In genomic region chr1:183841950-183842816, GRCh38 we compare ENCODE assay signal across 2 cellular contexts.
TF ChIP-seq lines count a peak whose summit lies in the region.

No MANE protein-coding gene starts in this region.

TF ChIP-seq in SK-N-SH, 30 proteins besides CTCF, POLR2A, EP300 and RAD21 (continued from another document and continues in another):
- TF ChIP-seq MEF2A (IDR thresholded peaks at IDR 0.05; ENCODE audit: borderline replicate concordance, low read depth): no peak
- TF ChIP-seq YY1 (IDR thresholded peaks at IDR 0.05; ENCODE audit: low read depth): no peak
- no peak for TF ChIP-seq SMC3 (IDR thresholded peaks at IDR 0.05; ENCODE audit: low read depth, low read length)
- no peak for TF ChIP-seq RFX5 (IDR thresholded peaks at IDR 0.05; ENCODE audit: low read length)
- TF ChIP-seq FOXM1 (IDR thresholded peaks at IDR 0.05; ENCODE audit: low read depth): 0 out of 2 replicates have a peak, but pooled peaks have one; percentile 75
- no peak for TF ChIP-seq USF2 (IDR thresholded peaks at IDR 0.05; ENCODE audit: borderline replicate concordance, low read depth, low read length)
- peak; percentile 94 for TF ChIP-seq PBX3 (IDR thresholded peaks at IDR 0.05)
- peak; percentile 100 for TF ChIP-seq TCF12 (IDR thresholded peaks at IDR 0.05)
- peak; percentile 72; the same call in 1 of the 2 replicates for TF ChIP-seq MXI1 (IDR thresholded peaks at IDR 0.05; ENCODE audit: low read depth, low read length)
- peak; percentile 91; the same call in 1 of the 2 replicates for TF ChIP-seq POLR2AphosphoS5 (IDR thresholded peaks at IDR 0.05; ENCODE audit: low read depth, low read length)
- peak; percentile 87 for TF ChIP-seq NFIC (IDR thresholded peaks at IDR 0.05; ENCODE audit: borderline replicate concordance)
- TF ChIP-seq REST (IDR thresholded peaks at IDR 0.05; ENCODE audit: low read depth, low read length): 0 out of 2 replicates have a peak, but pooled peaks have one; percentile 27
- TF ChIP-seq GABPA (IDR thresholded peaks at IDR 0.05; ENCODE audit: low read depth): no peak
- TF ChIP-seq CHD2 (IDR thresholded peaks at IDR 0.05; ENCODE audit: low read length, partially characterized antibody): peak; percentile 57
- no peak for TF ChIP-seq IRF3 (IDR thresholded peaks at IDR 0.05; ENCODE audit: low read depth, low read length)
- TF ChIP-seq TEAD4 (IDR thresholded peaks at IDR 0.05; ENCODE audit: borderline replicate concordance, insufficient read depth): peak; percentile 94; the same call in 1 of the 2 replicates
- peak; percentile 91; the same call in 1 of the 2 replicates for TF ChIP-seq SIN3A (IDR thresholded peaks at IDR 0.05; ENCODE audit: borderline replicate concordance, low read depth, low read length)
- no peak for TF ChIP-seq GATA2 (CRISPR knock-in tag; IDR thresholded peaks at IDR 0.05)
- peak; percentile 80; the same call in 1 of the 2 replicates for TF ChIP-seq MAX (IDR thresholded peaks at IDR 0.05; ENCODE audit: low read depth)
- peak; percentile 53; the same call in 1 of the 2 replicates for TF ChIP-seq RCOR1 (IDR thresholded peaks at IDR 0.05; ENCODE audit: low read length)
- TF ChIP-seq TAF1 (IDR thresholded peaks at IDR 0.05; ENCODE audit: borderline replicate concordance, low read depth, low read length): peak; percentile 29; the same call in 1 of the 2 replicates
- TF ChIP-seq USF1 (IDR thresholded peaks at IDR 0.05; ENCODE audit: borderline replicate concordance, low read depth): no peak
- 0 out of 2 replicates have a peak, but pooled peaks have one; percentile 26 for TF ChIP-seq FOSL2 (IDR thresholded peaks at IDR 0.05; ENCODE audit: borderline replicate concordance, low read depth)
- TF ChIP-seq ELF1 (IDR thresholded peaks at IDR 0.05): no peak
- peak; percentile 85 for TF ChIP-seq JUND (IDR thresholded peaks at IDR 0.05)
- TF ChIP-seq RXRA (IDR thresholded peaks at IDR 0.05; ENCODE audit: borderline replicate concordance, low read depth): peak; percentile 77; the same call in 1 of the 2 replicates

TF ChIP-seq in endothelial cell of umbilical vein, 7 proteins besides CTCF, POLR2A, EP300 and RAD21:
- no peak for TF ChIP-seq MAX (IDR thresholded peaks at IDR 0.05; ENCODE audit: insufficient read depth, insufficient read length)
- TF ChIP-seq JUN (IDR thresholded peaks at IDR 0.05; ENCODE audit: borderline replicate concordance, insufficient read depth, insufficient read length, low read depth): peak; percentile 26
- TF ChIP-seq FOS (IDR thresholded peaks at IDR 0.05; ENCODE audit: borderline replicate concordance, insufficient read depth, low read length): peak; percentile 21
- TF ChIP-seq EZH2 (IDR thresholded peaks at IDR 0.05; ENCODE audit: borderline replicate concordance, low read depth, low read length, severe bottlenecking): no peak
- TF ChIP-seq MYC (IDR thresholded peaks at IDR 0.05; ENCODE audit: low read depth, low read length): no peak
- peak; percentile 84 for TF ChIP-seq GATA2 (IDR thresholded peaks at IDR 0.05; ENCODE audit: insufficient read depth, insufficient read length, low read depth, low read length)
- peak; percentile 70 for TF ChIP-seq POLR2AphosphoS5 (IDR thresholded peaks at IDR 0.05; ENCODE audit: insufficient read depth, low read depth, low read length)
